In the genomic region with DNA sequence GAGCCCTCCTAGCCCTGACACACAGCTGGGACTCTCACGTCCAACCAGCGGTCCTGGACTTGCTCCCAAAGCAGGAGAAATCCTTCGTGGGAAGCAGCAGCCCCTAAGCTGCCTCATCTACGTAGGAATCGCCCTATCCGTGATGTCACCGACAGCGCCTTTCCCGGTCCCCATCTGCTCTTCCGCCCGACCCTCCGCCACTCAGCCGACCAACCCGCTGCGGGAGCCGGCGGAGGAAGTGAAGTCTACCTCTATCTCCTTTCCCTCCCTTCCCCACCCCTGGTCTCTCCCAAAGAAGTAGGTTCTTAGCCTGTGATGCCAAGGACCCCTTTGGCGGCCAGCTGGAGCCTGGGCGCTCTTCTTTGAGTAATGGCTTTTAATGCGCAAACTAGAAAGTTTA, we compare ENCODE assay signal across 3 cellular contexts.
A peak's percentile ranks its signal among the peaks of the same experiment; 100 is the strongest.
TF ChIP-seq lines count a peak whose summit lies in the region.

No MANE protein-coding gene starts in this region.

TF ChIP-seq in GM23338, 12 proteins besides CTCF, POLR2A, EP300 and RAD21 (continued from another document):
- peak; percentile 40; the same call in 1 of the 2 replicates for TF ChIP-seq CREB1 (CRISPR knock-in tag; IDR thresholded peaks at IDR 0.05; ENCODE audit: low read depth)

TF ChIP-seq in K562, 482 proteins besides CTCF, POLR2A, EP300 and RAD21 (continued from another document):
- TF ChIP-seq, protein P1, sequence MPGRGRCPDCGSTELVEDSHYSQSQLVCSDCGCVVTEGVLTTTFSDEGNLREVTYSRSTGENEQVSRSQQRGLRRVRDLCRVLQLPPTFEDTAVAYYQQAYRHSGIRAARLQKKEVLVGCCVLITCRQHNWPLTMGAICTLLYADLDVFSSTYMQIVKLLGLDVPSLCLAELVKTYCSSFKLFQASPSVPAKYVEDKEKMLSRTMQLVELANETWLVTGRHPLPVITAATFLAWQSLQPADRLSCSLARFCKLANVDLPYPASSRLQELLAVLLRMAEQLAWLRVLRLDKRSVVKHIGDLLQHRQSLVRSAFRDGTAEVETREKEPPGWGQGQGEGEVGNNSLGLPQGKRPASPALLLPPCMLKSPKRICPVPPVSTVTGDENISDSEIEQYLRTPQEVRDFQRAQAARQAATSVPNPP (IDR thresholded peaks at IDR 0.05; ENCODE audit: borderline replicate concordance, insufficient read depth, insufficient read length) = no peak
- TF ChIP-seq ETS2 (tag; IDR thresholded peaks at IDR 0.05; ENCODE audit: borderline replicate concordance, poor library complexity, severe bottlenecking) = no peak

TF ChIP-seq in WTC11, 78 proteins besides CTCF, POLR2A, EP300 and RAD21 (continued from another document):
- TF ChIP-seq STAT6 (CRISPR knock-in tag; conservative IDR thresholded peaks at IDR 0.05; ENCODE audit: low read depth) (no peak), ZNF532 (CRISPR knock-in tag; IDR thresholded peaks at IDR 0.05; ENCODE audit: borderline replicate concordance) (no peak), SMAD4 (CRISPR knock-in tag; IDR thresholded peaks at IDR 0.05) (no peak), ZNF219 (CRISPR knock-in tag; IDR thresholded peaks at IDR 0.05; ENCODE audit: borderline replicate concordance) (no peak), ZSCAN18 (CRISPR knock-in tag; IDR thresholded peaks at IDR 0.05) (no peak), ATF6 (CRISPR knock-in tag; IDR thresholded peaks at IDR 0.05) (no peak), GABPB1 (CRISPR knock-in tag; IDR thresholded peaks at IDR 0.05) (no peak), ZBTB21 (CRISPR knock-in tag; IDR thresholded peaks at IDR 0.05; ENCODE audit: borderline replicate concordance) (no peak), ZNF232 (CRISPR knock-in tag; IDR thresholded peaks at IDR 0.05) (no peak), E2F4 (CRISPR knock-in tag; IDR thresholded peaks at IDR 0.05; ENCODE audit: borderline replicate concordance, low read depth) (no peak), ETV6 (CRISPR knock-in tag; IDR thresholded peaks at IDR 0.05) (no peak), NFYB (CRISPR knock-in tag; conservative IDR thresholded peaks at IDR 0.05; ENCODE audit: low read depth) (no peak)
- TF ChIP-seq, protein P2, sequence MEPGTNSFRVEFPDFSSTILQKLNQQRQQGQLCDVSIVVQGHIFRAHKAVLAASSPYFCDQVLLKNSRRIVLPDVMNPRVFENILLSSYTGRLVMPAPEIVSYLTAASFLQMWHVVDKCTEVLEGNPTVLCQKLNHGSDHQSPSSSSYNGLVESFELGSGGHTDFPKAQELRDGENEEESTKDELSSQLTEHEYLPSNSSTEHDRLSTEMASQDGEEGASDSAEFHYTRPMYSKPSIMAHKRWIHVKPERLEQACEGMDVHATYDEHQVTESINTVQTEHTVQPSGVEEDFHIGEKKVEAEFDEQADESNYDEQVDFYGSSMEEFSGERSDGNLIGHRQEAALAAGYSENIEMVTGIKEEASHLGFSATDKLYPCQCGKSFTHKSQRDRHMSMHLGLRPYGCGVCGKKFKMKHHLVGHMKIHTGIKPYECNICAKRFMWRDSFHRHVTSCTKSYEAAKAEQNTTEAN (CRISPR knock-in tag; IDR thresholded peaks at IDR 0.05) = no peak
- TF ChIP-seq, protein P3, sequence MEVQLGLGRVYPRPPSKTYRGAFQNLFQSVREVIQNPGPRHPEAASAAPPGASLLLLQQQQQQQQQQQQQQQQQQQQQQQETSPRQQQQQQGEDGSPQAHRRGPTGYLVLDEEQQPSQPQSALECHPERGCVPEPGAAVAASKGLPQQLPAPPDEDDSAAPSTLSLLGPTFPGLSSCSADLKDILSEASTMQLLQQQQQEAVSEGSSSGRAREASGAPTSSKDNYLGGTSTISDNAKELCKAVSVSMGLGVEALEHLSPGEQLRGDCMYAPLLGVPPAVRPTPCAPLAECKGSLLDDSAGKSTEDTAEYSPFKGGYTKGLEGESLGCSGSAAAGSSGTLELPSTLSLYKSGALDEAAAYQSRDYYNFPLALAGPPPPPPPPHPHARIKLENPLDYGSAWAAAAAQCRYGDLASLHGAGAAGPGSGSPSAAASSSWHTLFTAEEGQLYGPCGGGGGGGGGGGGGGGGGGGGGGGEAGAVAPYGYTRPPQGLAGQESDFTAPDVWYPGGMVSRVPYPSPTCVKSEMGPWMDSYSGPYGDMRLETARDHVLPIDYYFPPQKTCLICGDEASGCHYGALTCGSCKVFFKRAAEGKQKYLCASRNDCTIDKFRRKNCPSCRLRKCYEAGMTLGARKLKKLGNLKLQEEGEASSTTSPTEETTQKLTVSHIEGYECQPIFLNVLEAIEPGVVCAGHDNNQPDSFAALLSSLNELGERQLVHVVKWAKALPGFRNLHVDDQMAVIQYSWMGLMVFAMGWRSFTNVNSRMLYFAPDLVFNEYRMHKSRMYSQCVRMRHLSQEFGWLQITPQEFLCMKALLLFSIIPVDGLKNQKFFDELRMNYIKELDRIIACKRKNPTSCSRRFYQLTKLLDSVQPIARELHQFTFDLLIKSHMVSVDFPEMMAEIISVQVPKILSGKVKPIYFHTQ (CRISPR knock-in tag; IDR thresholded peaks at IDR 0.05) = no peak
- TF ChIP-seq, protein P4, sequence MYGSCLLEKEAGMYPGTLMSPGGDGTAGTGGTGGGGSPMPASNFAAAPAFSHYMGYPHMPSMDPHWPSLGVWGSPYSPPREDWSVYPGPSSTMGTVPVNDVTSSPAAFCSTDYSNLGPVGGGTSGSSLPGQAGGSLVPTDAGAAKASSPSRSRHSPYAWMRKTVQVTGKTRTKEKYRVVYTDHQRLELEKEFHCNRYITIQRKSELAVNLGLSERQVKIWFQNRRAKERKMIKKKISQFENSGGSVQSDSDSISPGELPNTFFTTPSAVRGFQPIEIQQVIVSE (CRISPR knock-in tag; IDR thresholded peaks at IDR 0.05; ENCODE audit: borderline replicate concordance) = no peak
